8 cellular contexts compared by ENCODE assay signal in genomic region chr19:15464394-15465385, GRCh38. TPM values are rescaled to one million over a fixed set of nuclear protein-coding genes. Genes with fewer than 3 reads are reported as not detected.
A peak's percentile ranks its signal among the peaks of the same experiment; 100 is the strongest.
DNase-seq lines count a peak whose midpoint lies in the region; ATAC-seq and TF ChIP-seq lines count a peak whose summit lies in the region.

RASAL3 (minus strand) TSS chr19:15464544; CDS start chr19:15464358, 186 bp downstream.

- DNase-seq in CD8-positive, alpha-beta T cell: peak; percentile 15 to 87 (median 74)
- peak; percentile 73 to 79 for DNase-seq in activated CD4-positive, alpha-beta T cell treated with anti-CD3 and anti-CD28 coated beads, Interleukin-2, amount 50 U/mL, for 48 hours
- DNase-seq in stimulated activated CD4-positive, alpha-beta T cell treated with anti-CD3 and anti-CD28 coated beads, Interleukin-2, amount 100 ng/mL, for 4 hours (ENCODE audit: low read depth): peak; percentile 44
- DNase-seq in erythroblast (lab: John Stamatoyannopoulos, UW) (no peak), HPDE6-E6E7 (ENCODE audit: extremely low spot score) (no peak), OCI-M2 (lab: John Stamatoyannopoulos, UW; ENCODE audit: unreplicated experiment) (no peak)

- peak within 1 kb of the TSS; percentile 98 for H3K4me3 ChIP-seq in CD8-positive, alpha-beta T cell (ENCODE audit: low read depth, low read length)

- POLR2A ChIA-PET in CD8-positive, alpha-beta T cell (lab: Charles Lee): interaction anchor here (0.6 to 3.5 kb wide), 12 partner anchors 10 to 379 kb away, joined by 3 to 30 read pairs (median 6); partner anchors contain the start of genes AKAP8 and AKAP8L

- no peaks in the 10 kb centered on the region for H3K9me3 ChIP-seq in CD8-positive, alpha-beta T cell (ENCODE audit: low read length)

- CTCF ChIA-PET in CD8-positive, alpha-beta T cell (lab: Charles Lee): interaction anchor here (0.5 to 3.0 kb wide), 10 partner anchors 10 to 95 kb away, joined by 3 to 19 read pairs (median 4); partner anchors contain the start of gene AKAP8L

- peaks cover 67% of the 10 kb centered on the region for H3K4me1 Mint-ChIP-seq in CD8-positive, alpha-beta T cell (ENCODE audit: low read depth)

- peak within 1 kb of the TSS; percentile 94 for H3K4me3 Mint-ChIP-seq in CD8-positive, alpha-beta T cell

- no peaks in the 10 kb centered on the region for H3K27me3 Mint-ChIP-seq in CD8-positive, alpha-beta T cell (ENCODE audit: low read depth)

- peaks cover 26% of the 10 kb centered on the region for H3K36me3 ChIP-seq in CD8-positive, alpha-beta T cell (ENCODE audit: insufficient read depth, low read length)

- peaks cover 32% of the 10 kb centered on the region for H3K36me3 Mint-ChIP-seq in CD8-positive, alpha-beta T cell

- H3K4me1 ChIP-seq in CD8-positive, alpha-beta T cell (ENCODE audit: insufficient read depth, low read length): peaks cover 80% of the 10 kb centered on the region

- intact Hi-C loops in CD8-positive, alpha-beta T cell (cut with DNase I, micrococcal nuclease): loop anchor here (1.0 to 10.0 kb wide), 5 partner anchors 32 to 370 kb away; no protein-coding TSS in a partner anchor

- H3K27me3 ChIP-seq in CD8-positive, alpha-beta T cell (ENCODE audit: insufficient read depth, low read length): no peaks in the 10 kb centered on the region

- no peaks in the 10 kb centered on the region for H3K9me3 Mint-ChIP-seq in CD8-positive, alpha-beta T cell

- H3K27ac ChIP-seq in CD8-positive, alpha-beta T cell (ENCODE audit: low read depth, low read length): peak within 1 kb of the TSS; percentile 68

- no peak for TF ChIP-seq CTCF in CD8-positive, alpha-beta T cell (IDR thresholded peaks at IDR 0.05)

- peak within 1 kb of the TSS; percentile 95 for H3K27ac Mint-ChIP-seq in CD8-positive, alpha-beta T cell

- ATAC-seq in CD8-positive, alpha-beta T cell: peak; percentile 52
- ATAC-seq in HG03354 (IDR thresholded peaks at IDR 0.05; ENCODE audit: poor library complexity, severe bottlenecking, unreplicated experiment): peak; percentile 42
- ATAC-seq in esophagus mucosa: peak; percentile 66

- no peak for TF ChIP-seq POLR2A in erythroblast (IDR thresholded peaks at IDR 0.05; ENCODE audit: low read length)

RNA-seq across cellular contexts. Expression of gene RASAL3, which starts in this region (rescaled TPM):
- 10 to 100 TPM; 80.0 to 83.1 TPM for total RNA-seq in CD8-positive, alpha-beta T cell
- 1.8 TPM for total RNA-seq in esophagus mucosa

Comparison
In these comparisons a context has a peak if more than half of its experiments do, and no peak if none do; other contexts are left out.
1. RNA of gene RASAL3 (total RNA-seq): 80.0 to 83.1 TPM in CD8-positive, alpha-beta T cell; 1.8 TPM in esophagus mucosa (single experiment); every median in the first group is over 10 times any median in the second.
2. DNase-seq: peak in CD8-positive, alpha-beta T cell (7 of 7), activated CD4-positive, alpha-beta T cell treated with anti-CD3 and anti-CD28 coated beads, Interleukin-2, amount 50 U/mL, for 48 hours (2 of 2) and stimulated activated CD4-positive, alpha-beta T cell treated with anti-CD3 and anti-CD28 coated beads, Interleukin-2, amount 100 ng/mL, for 4 hours (single experiment); none in erythroblast (0 of 2), HPDE6-E6E7 (single experiment) and OCI-M2 (single experiment).
3. Peak in every context shown above with its lines, with median percentiles within 50 percentile points of each other: ATAC-seq.